8 cellular contexts compared by ENCODE assay signal in genomic region chr12:57693659-57694458, GRCh38. TPM values are rescaled to one million over a fixed set of nuclear protein-coding genes. Genes with fewer than 3 reads are reported as not detected.
A peak's percentile ranks its signal among the peaks of the same experiment; 100 is the strongest.
DNase-seq lines count a peak whose midpoint lies in the region; ATAC-seq, FAIRE-seq and TF ChIP-seq lines count a peak whose summit lies in the region.

TSS of gene OS9 (plus strand) at chr12:57694132. CDS start at chr12:57694162, 30 bp downstream.

- H3K36me3 ChIP-seq in BLaER1 treated with 17β-estradiol and CSF1 and Interleukin-3, amounts not matched to agents 10 nM and 100 nM: peaks cover 34 to 39% (median 36%) of the 10 kb centered on the region in 11 experiments
- peaks cover 9% of the 10 kb centered on the region for H3K36me3 ChIP-seq in colonic mucosa

- peak; percentile 78 for TF ChIP-seq CTCF in colonic mucosa (IDR thresholded peaks at IDR 0.05)

- intact Hi-C loops in colonic mucosa (cut with DNase I): loop anchor here (5.0 kb wide), 1 partner anchor 112 kb away; no protein-coding TSS in a partner anchor
- intact Hi-C loops in left colon (cut with DNase I, micrococcal nuclease): no loop called here

- peak; percentile 100 for FAIRE-seq in GM19239 (lab: Jason Lieb, UNC)

- H3K9me3 ChIP-seq in BLaER1 treated with 17β-estradiol and CSF1 and Interleukin-3, amounts not matched to agents 10 nM and 100 nM (replicated peaks in 1 of 11): peaks cover 0 to 8% (median 0%) of the 10 kb centered on the region in 11 experiments; a peak in 2 of 22 replicates
- no peaks in the 10 kb centered on the region for H3K9me3 ChIP-seq in colonic mucosa

- H4K20me1 ChIP-seq in BLaER1 treated with 17β-estradiol and CSF1 and Interleukin-3, amounts not matched to agents 10 nM and 100 nM: peaks cover 0 to 13% (median 5%) of the 10 kb centered on the region in 11 experiments; a peak in 6 of 22 replicates

- peak within 1 kb of the TSS; percentile 82 to 92 (median 87) for H3K9ac ChIP-seq in BLaER1 treated with 17β-estradiol and CSF1 and Interleukin-3, amounts not matched to agents 10 nM and 100 nM
- H3K9ac ChIP-seq in colonic mucosa (ENCODE audit: low read depth in 2 of 2, low read length in 2 of 2): peak within 1 kb of the TSS; percentile 61 to 92

- peak within 1 kb of the TSS; percentile 69 to 89 (median 82) for H3K4me3 ChIP-seq in BLaER1 treated with 17β-estradiol and CSF1 and Interleukin-3, amounts not matched to agents 10 nM and 100 nM
- peak within 1 kb of the TSS; percentile 79 for H3K4me3 ChIP-seq in colonic mucosa

- peak within 1 kb of the TSS; percentile 83 to 98 (median 93) for H3K4me2 ChIP-seq in BLaER1 treated with 17β-estradiol and CSF1 and Interleukin-3, amounts not matched to agents 10 nM and 100 nM

- H3K27me3 ChIP-seq in BLaER1 treated with 17β-estradiol and CSF1 and Interleukin-3, amounts not matched to agents 10 nM and 100 nM: no peaks in the 10 kb centered on the region
- H3K27me3 ChIP-seq in colonic mucosa: peaks cover under 1% of the 10 kb centered on the region

- peak; percentile 94 for ATAC-seq in HG03457 (IDR thresholded peaks at IDR 0.05; ENCODE audit: unreplicated experiment)
- peak; percentile 96 for ATAC-seq in left colon

- peak; percentile 71 for DNase-seq in GM19239 (ENCODE audit: insufficient read length, low spot score)
- DNase-seq in NCI-H524 (lab: John Stamatoyannopoulos, UW): peak; percentile 100
- peak; percentile 94 to 96 for DNase-seq in activated CD4-positive, alpha-beta T cell treated with anti-CD3 and anti-CD28 coated beads for 4 hours
- DNase-seq in colonic mucosa: peak; percentile 98
- DNase-seq in left colon: peak; percentile 93 to 98
- peak; percentile 97 for DNase-seq in stimulated activated CD4-positive, alpha-beta T cell treated with anti-CD3 and anti-CD28 coated beads, Interleukin-1b, Interleukin-23, amount 100 ng/mL, for 48 hours

- H3K4me1 ChIP-seq in BLaER1 treated with 17β-estradiol and CSF1 and Interleukin-3, amounts not matched to agents 10 nM and 100 nM: peaks cover 9 to 19% (median 14%) of the 10 kb centered on the region in 10 experiments
- peaks cover 6% of the 10 kb centered on the region for H3K4me1 ChIP-seq in colonic mucosa

- peak within 1 kb of the TSS; percentile 70 to 91 (median 83) for H3K27ac ChIP-seq in BLaER1 treated with 17β-estradiol and CSF1 and Interleukin-3, amounts not matched to agents 10 nM and 100 nM
- peak within 1 kb of the TSS; percentile 69 for H3K27ac ChIP-seq in colonic mucosa

RNA-seq across cellular contexts. Expression of gene OS9, which starts in this region (rescaled TPM):
- 100 to 1,000 TPM; 219 to 284 TPM for total RNA-seq in colonic mucosa
- 100 to 1,000 TPM; 310 to 322 TPM for total RNA-seq in left colon

Comparison
In these comparisons a context has a peak if more than half of its experiments do, and no peak if none do; other contexts are left out.
1. Peak in every context shown above with its lines: DNase-seq, ATAC-seq, H3K4me3 ChIP-seq and H3K27ac ChIP-seq.